In genomic region chr13:76955236-76955635, GRCh38 we compare ENCODE assay signal across 10 cellular contexts. TPM values are rescaled to one million over a fixed set of nuclear protein-coding genes. Genes with fewer than 3 reads are reported as not detected.
"Had no signal": no experiment of that assay in that cellular context is flagged by ENCODE, and none has a peak within 500 bp of the region (broad histone marks: within the 10 kb centered on the region; RNA-seq: fewer than 3 reads in every experiment).

No MANE protein-coding gene starts in this region.

- DNase-seq: H9, HCEC 1CT, IMR-90, KG1 had no signal

- H3K27ac ChIP-seq: HL-60 had no signal

- FAIRE-seq: H1, H54, K562 had no signal

- H3K4me3 ChIP-seq: GM23338, K562 had no signal

- ATAC-seq: K562 had no signal

RNA-seq across cellular contexts. Expression of gene ACOD1, which starts 6.9 kb away (rescaled TPM):
- total RNA-seq: GM23338, H1, H9, HT1080, IMR-90, K562 had no signal
- polyA plus RNA-seq: GM23338, H1, IMR-90, K562 had no signal
